12 cellular contexts compared by ENCODE assay signal in the genomic region with DNA sequence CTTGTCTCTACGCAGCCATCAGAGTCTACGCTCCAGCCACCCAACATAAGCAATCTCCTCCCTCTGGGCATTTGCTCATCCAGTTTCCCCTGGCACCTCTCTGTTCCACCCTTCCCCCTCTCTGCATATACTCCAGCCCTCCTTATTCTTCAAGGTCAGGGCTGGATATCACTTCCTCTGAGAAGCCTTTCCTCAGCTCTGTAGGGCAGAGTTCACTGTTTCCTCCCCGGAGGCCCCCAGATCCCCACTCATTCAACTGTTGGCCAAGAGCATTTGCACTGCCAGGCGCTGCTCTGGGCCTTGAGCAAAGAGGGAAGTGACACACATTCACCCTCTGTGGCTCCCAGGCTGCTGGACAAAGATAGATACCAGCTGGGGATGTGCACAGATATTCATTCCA. TPM values are rescaled to one million over a fixed set of nuclear protein-coding genes. Genes with fewer than 3 reads are reported as not detected.
DNase-seq lines count a peak whose midpoint lies in the region; ATAC-seq, FAIRE-seq and TF ChIP-seq lines count a peak whose summit lies in the region.
"Had no signal": no experiment of that assay in that cellular context is flagged by ENCODE, and none has a peak within 500 bp of the region (broad histone marks: within the 10 kb centered on the region; RNA-seq: fewer than 3 reads in every experiment).

No MANE protein-coding gene starts in this region.

- H3K36me3 Mint-ChIP-seq in naive thymus-derived CD4-positive, alpha-beta T cell, result peaks cover 0 to 17% (median 5%) of the 10 kb centered on the region in 5 donors

- H3K4me3 ChIP-seq in BLaER1, result no peak overlapping the region
- no peak overlapping the region for H3K4me3 ChIP-seq in endothelial cell of umbilical vein (replicated peaks in 1 of 3; ENCODE audit: insufficient read depth in 1 of 3, low read depth in 1 of 3, low read length in 3 of 3)
- H3K4me3 ChIP-seq in naive thymus-derived CD4-positive, alpha-beta T cell (ENCODE audit: low read length), result no peak overlapping the region
- H3K4me3 ChIP-seq in colonic mucosa, result no peak overlapping the region
- H3K4me3 ChIP-seq: dorsolateral prefrontal cortex had no signal

- CTCF ChIA-PET in endothelial cell of umbilical vein (lab: Charles Lee), result interaction anchor here (1.8 kb wide), 1 partner anchor 31 kb away, joined by 10 read pairs; no protein-coding TSS in a partner anchor
- CTCF ChIA-PET in naive thymus-derived CD4-positive, alpha-beta T cell (lab: Charles Lee), result interaction anchor here (1.4 to 3.3 kb wide), 2 partner anchors 9 to 54 kb away, joined by 5 to 26 read pairs; no protein-coding TSS in a partner anchor

- no peaks in the 10 kb centered on the region for H3K9me1 ChIP-seq in endothelial cell of umbilical vein (replicated peaks; ENCODE audit: control insufficient read depth, extremely low read depth, insufficient read depth, low read length)

- H3K79me2 ChIP-seq in endothelial cell of umbilical vein (ENCODE audit: control insufficient read depth, insufficient read depth, low read length), result no peaks in the 10 kb centered on the region

- FAIRE-seq in endothelial cell of umbilical vein (lab: Jason Lieb, UNC), result no peak

- no peak for TF ChIP-seq POLR2A in endothelial cell of umbilical vein (IDR thresholded peaks at IDR 0.05; ENCODE audit: low read depth, low read length)

- peak overlapping the region in 8 of 10 donors; percentile 47 to 92 (median 81) for H3K4me3 Mint-ChIP-seq in naive thymus-derived CD4-positive, alpha-beta T cell
- H3K4me3 Mint-ChIP-seq: activated T-cell treated with anti-CD3 and anti-CD28 coated beads, Interleukin-2, amount 50 U/mL, for 24 hours had no signal

- no peak overlapping the region for H2AFZ ChIP-seq in endothelial cell of umbilical vein (ENCODE audit: low read depth, low read length)

- H3K9me3 Mint-ChIP-seq in naive thymus-derived CD4-positive, alpha-beta T cell, result no peaks in the 10 kb centered on the region
- H3K9me3 Mint-ChIP-seq: activated T-cell treated with anti-CD3 and anti-CD28 coated beads, Interleukin-2, amount 50 U/mL, for 24 hours had no signal

- H3K4me2 ChIP-seq in BLaER1 (peak overlapping the region; percentile 73), endothelial cell of umbilical vein (ENCODE audit: insufficient read depth, low read length) (no peak overlapping the region)

- dilution Hi-C loops in endothelial cell of umbilical vein (cut with MboI; ENCODE audit: extremely low pct_ligation_motif_present, low sequenced_read_pairs), result no loop called here

- H3K4me1 Mint-ChIP-seq in naive thymus-derived CD4-positive, alpha-beta T cell, result peaks cover 23 to 65% (median 44%) of the 10 kb centered on the region in 7 donors

- no peak overlapping the region; the same call in 1 of the 2 replicates for H3K27ac ChIP-seq in BLaER1
- no peak overlapping the region for H3K27ac ChIP-seq in endothelial cell of umbilical vein (ENCODE audit: insufficient read depth, low read depth, low read length)
- H3K27ac ChIP-seq in naive thymus-derived CD4-positive, alpha-beta T cell (ENCODE audit: low read depth, low read length), result no peak overlapping the region
- no peak overlapping the region for H3K27ac ChIP-seq in colonic mucosa

- H3K4me1 ChIP-seq in BLaER1 (peaks cover 65% of the 10 kb centered on the region), endothelial cell of umbilical vein (ENCODE audit: control insufficient read depth, extremely low read depth, insufficient read depth, low read length) (peaks cover 15% of the 10 kb centered on the region), colonic mucosa (no peaks in the 10 kb centered on the region)
- peaks cover 11 to 40% of the 10 kb centered on the region in 2 donors for H3K4me1 ChIP-seq in naive thymus-derived CD4-positive, alpha-beta T cell (ENCODE audit: control insufficient read depth in 2 of 2, insufficient read depth in 2 of 2, low read length in 2 of 2)
- H3K4me1 ChIP-seq: BE2C had no signal

- H3K27me3 ChIP-seq in BLaER1 (no peaks in the 10 kb centered on the region), endothelial cell of umbilical vein (ENCODE audit: control insufficient read depth in 2 of 2, insufficient read depth in 2 of 2, low read length in 2 of 2) (no peaks in the 10 kb centered on the region), colonic mucosa (no peaks in the 10 kb centered on the region)
- H3K27me3 ChIP-seq in naive thymus-derived CD4-positive, alpha-beta T cell (ENCODE audit: control insufficient read depth in 2 of 2, insufficient read depth in 2 of 2, low read length in 2 of 2), result no peaks in the 10 kb centered on the region
- H3K27me3 ChIP-seq: BE2C had no signal

- intact Hi-C loops in endothelial cell of umbilical vein (cut with micrococcal nuclease), result no loop called here
- intact Hi-C loops in naive thymus-derived CD4-positive, alpha-beta T cell (cut with micrococcal nuclease), result no loop called here
- intact Hi-C loops in colonic mucosa (cut with DNase I), result no loop called here

- POLR2A ChIA-PET in endothelial cell of umbilical vein (lab: Charles Lee), result interaction anchor here (1.8 kb wide), 1 partner anchor 12 kb away, joined by 5 read pairs; a partner anchor contains a TSS
- POLR2A ChIA-PET in naive thymus-derived CD4-positive, alpha-beta T cell (lab: Charles Lee), result interaction anchor here (1.1 kb wide), 2 partner anchors 12 to 36 kb away, joined by 3 to 4 read pairs; a partner anchor contains a TSS

- peaks cover 5% of the 10 kb centered on the region; the same call in 1 of the 2 replicates for H3K36me3 ChIP-seq in BLaER1
- peaks cover 0 to 2% of the 10 kb centered on the region in 2 experiments for H3K36me3 ChIP-seq in endothelial cell of umbilical vein (ENCODE audit: control insufficient read depth in 2 of 2, extremely low read depth in 1 of 2, insufficient read depth in 2 of 2, low read length in 2 of 2)
- H3K36me3 ChIP-seq in naive thymus-derived CD4-positive, alpha-beta T cell (ENCODE audit: control insufficient read depth in 2 of 3, insufficient read depth in 3 of 3, low read length in 3 of 3), result no peaks in the 10 kb centered on the region
- H3K36me3 ChIP-seq in colonic mucosa, result no peaks in the 10 kb centered on the region
- H3K36me3 ChIP-seq: BE2C had no signal

- peaks cover 0 to 19% (median 0%) of the 10 kb centered on the region in 5 donors for H3K27me3 Mint-ChIP-seq in naive thymus-derived CD4-positive, alpha-beta T cell
- H3K27me3 Mint-ChIP-seq: activated T-cell treated with anti-CD3 and anti-CD28 coated beads, Interleukin-2, amount 50 U/mL, for 24 hours had no signal

- no peaks in the 10 kb centered on the region for H3K9me3 ChIP-seq in BLaER1
- H3K9me3 ChIP-seq in endothelial cell of umbilical vein (replicated peaks; ENCODE audit: control insufficient read depth, insufficient read depth, low read length), result no peaks in the 10 kb centered on the region
- no peaks in the 10 kb centered on the region for H3K9me3 ChIP-seq in naive thymus-derived CD4-positive, alpha-beta T cell (ENCODE audit: control insufficient read depth in 2 of 3, low read length in 3 of 3)
- no peaks in the 10 kb centered on the region for H3K9me3 ChIP-seq in colonic mucosa
- H3K9me3 ChIP-seq: BE2C had no signal

- H3K9ac ChIP-seq in BLaER1 (no peak overlapping the region), endothelial cell of umbilical vein (replicated peaks; ENCODE audit: extremely low read depth, insufficient read depth, low read length) (no peak overlapping the region), colonic mucosa (ENCODE audit: low read depth in 2 of 2, low read length in 2 of 2) (peak overlapping the region in 1 of 2 donors; percentile 34)

- ATAC-seq in naive thymus-derived CD4-positive, alpha-beta T cell, result peak; percentile 83
- ATAC-seq in HG03108 (IDR thresholded peaks at IDR 0.05; ENCODE audit: unreplicated experiment) (no peak), HG02571 (IDR thresholded peaks at IDR 0.05; ENCODE audit: unreplicated experiment) (no peak)

- no peaks in the 10 kb centered on the region for H4K20me1 ChIP-seq in BLaER1
- H4K20me1 ChIP-seq in endothelial cell of umbilical vein (replicated peaks; ENCODE audit: control insufficient read depth, extremely low read depth, insufficient read depth, low read length), result no peaks in the 10 kb centered on the region

- TF ChIP-seq CTCF in endothelial cell of umbilical vein (IDR thresholded peaks at IDR 0.05; ENCODE audit: extremely low read depth in 1 of 2, insufficient read depth in 1 of 2, low read depth in 1 of 2, low read length in 2 of 2) (no peak), colonic mucosa (IDR thresholded peaks at IDR 0.05) (no peak)

- BruUV-seq in endothelial cell of umbilical vein (replicated peaks; lab: Mats Ljungman, UMichigan), result no TSS peak

- DNase-seq in OCI-M2 (lab: John Stamatoyannopoulos, UW; ENCODE audit: unreplicated experiment), result peak; percentile 37
- DNase-seq in endothelial cell of umbilical vein (ENCODE audit: low read depth, low spot score), result peak; percentile 50
- DNase-seq in naive thymus-derived CD4-positive, alpha-beta T cell, result no peak
- no peak for DNase-seq in dedifferentiated amniotic fluid mesenchymal stem cell (ENCODE audit: extremely low spot score)
- no peak for DNase-seq in colonic mucosa
- DNase-seq: activated T-cell treated with anti-CD3 and anti-CD28 coated beads, Interleukin-2, amount 50 U/mL, for 24 hours; BE2C; NCI-H1092 had no signal

- H3K27ac Mint-ChIP-seq in naive thymus-derived CD4-positive, alpha-beta T cell, result peak overlapping the region in 6 of 9 donors; percentile 8 to 90 (median 75)
- H3K27ac Mint-ChIP-seq: activated T-cell treated with anti-CD3 and anti-CD28 coated beads, Interleukin-2, amount 50 U/mL, for 24 hours had no signal

RNA-seq across cellular contexts. Expression of a gene that starts 3.3 kb away (rescaled TPM):
- total RNA-seq in endothelial cell of umbilical vein (98.2 and 134 TPM in 2 replicates), colonic mucosa (100 to 1,000 TPM; 285 to 621 TPM)
- polyA plus RNA-seq in endothelial cell of umbilical vein, result 197 and 215 TPM in 2 replicates
- 103 and 152 TPM in 2 replicates for polyA plus RNA-seq in endothelial cell of umbilical vein (2011; cell fraction: cytosol; rRNA removed)
- polyA plus RNA-seq in endothelial cell of umbilical vein (2011; cell fraction: nucleus; rRNA removed), result 205 and 270 TPM in 2 replicates
- 107 and 161 TPM in 2 replicates for polyA plus RNA-seq in endothelial cell of umbilical vein (2012)
- polyA minus RNA-seq in endothelial cell of umbilical vein, result 82.9 and 90.9 TPM in 2 replicates
- not detected for polyA minus RNA-seq in endothelial cell of umbilical vein (2011; cell fraction: cytosol; rRNA and poly(A)+ RNA removed)
- 20.5 and 29.6 TPM in 2 replicates for polyA minus RNA-seq in endothelial cell of umbilical vein (2011; cell fraction: nucleus; rRNA and poly(A)+ RNA removed)
- total RNA-seq in naive thymus-derived CD4-positive, alpha-beta T cell, result 100 to 1,000 TPM in 1 of 5 experiments, 10 to 100 TPM in 3, 1 to 10 TPM in 1; 8.2 to 177 (median 47.5) TPM
- 100 to 1,000 TPM; 117 to 129 TPM for polyA plus RNA-seq in naive thymus-derived CD4-positive, alpha-beta T cell

RNA-seq across cellular contexts. Expression of a gene that starts 12.0 kb away (rescaled TPM):
- total RNA-seq in endothelial cell of umbilical vein (94.4 and 96.1 TPM in 2 replicates), colonic mucosa (10 to 100 TPM; 16.9 to 55.1 TPM)
- polyA plus RNA-seq in endothelial cell of umbilical vein, result 52.7 and 68.3 TPM in 2 replicates
- 33.7 and 37.1 TPM in 2 replicates for polyA plus RNA-seq in endothelial cell of umbilical vein (2011; cell fraction: cytosol; rRNA removed)
- polyA plus RNA-seq in endothelial cell of umbilical vein (2011; cell fraction: nucleus; rRNA removed), result 27.1 and 34.4 TPM in 2 replicates
- polyA plus RNA-seq in endothelial cell of umbilical vein (2012), result 73.5 and 116 TPM in 2 replicates
- polyA minus RNA-seq in endothelial cell of umbilical vein, result 18.1 and 19.8 TPM in 2 replicates
- polyA minus RNA-seq in endothelial cell of umbilical vein (2011; cell fraction: cytosol; rRNA and poly(A)+ RNA removed), result not detected
- polyA minus RNA-seq in endothelial cell of umbilical vein (2011; cell fraction: nucleus; rRNA and poly(A)+ RNA removed), result 5.0 and 17.0 TPM in 2 replicates
- total RNA-seq in naive thymus-derived CD4-positive, alpha-beta T cell, result 10 to 100 TPM in 1 of 5 experiments, 1 to 10 TPM in 4; 1.9 to 14.5 (median 3.5) TPM
- polyA plus RNA-seq in naive thymus-derived CD4-positive, alpha-beta T cell, result 10 to 100 TPM in 1 of 2 donors, 1 to 10 TPM in 1; 6.9 to 12.3 TPM

RNA-seq across cellular contexts. Expression of a gene that starts 19.5 kb away (rescaled TPM):
- 1,764 and 1,843 TPM in 2 replicates for total RNA-seq in endothelial cell of umbilical vein
- 4,411 and 4,760 TPM in 2 replicates for polyA plus RNA-seq in endothelial cell of umbilical vein
- polyA plus RNA-seq in endothelial cell of umbilical vein (2011; cell fraction: cytosol; rRNA removed), result 6,177 and 6,852 TPM in 2 replicates
- polyA plus RNA-seq in endothelial cell of umbilical vein (2011; cell fraction: nucleus; rRNA removed), result 1,925 and 2,062 TPM in 2 replicates
- polyA plus RNA-seq in endothelial cell of umbilical vein (2012), result 2,412 and 4,545 TPM in 2 replicates
- 1,208 and 1,339 TPM in 2 replicates for polyA minus RNA-seq in endothelial cell of umbilical vein
- polyA minus RNA-seq in endothelial cell of umbilical vein (2011; cell fraction: cytosol; rRNA and poly(A)+ RNA removed), result 679 TPM
- 152 and 167 TPM in 2 replicates for polyA minus RNA-seq in endothelial cell of umbilical vein (2011; cell fraction: nucleus; rRNA and poly(A)+ RNA removed)
- 1,000 to 10,000 TPM; 2,065 to 3,362 (median 2,972) TPM for total RNA-seq in naive thymus-derived CD4-positive, alpha-beta T cell
- 1,000 to 10,000 TPM; 2,125 to 2,254 TPM for polyA plus RNA-seq in naive thymus-derived CD4-positive, alpha-beta T cell
- 1,000 to 10,000 TPM; 1,734 to 1,870 TPM for total RNA-seq in colonic mucosa

RNA-seq across cellular contexts. Expression of a gene that starts 28.4 kb away (rescaled TPM):
- total RNA-seq in endothelial cell of umbilical vein (2,291 and 2,318 TPM in 2 replicates), colonic mucosa (1,000 to 10,000 TPM; 2,431 to 2,528 TPM)
- polyA plus RNA-seq in endothelial cell of umbilical vein, result 4,148 and 5,694 TPM in 2 replicates
- polyA plus RNA-seq in endothelial cell of umbilical vein (2011; cell fraction: cytosol; rRNA removed), result 3,373 and 4,362 TPM in 2 replicates
- polyA plus RNA-seq in endothelial cell of umbilical vein (2011; cell fraction: nucleus; rRNA removed), result 1,170 and 1,607 TPM in 2 replicates
- polyA plus RNA-seq in endothelial cell of umbilical vein (2012), result 2,404 and 6,049 TPM in 2 replicates
- 1,194 and 1,533 TPM in 2 replicates for polyA minus RNA-seq in endothelial cell of umbilical vein
- 1,164 TPM for polyA minus RNA-seq in endothelial cell of umbilical vein (2011; cell fraction: cytosol; rRNA and poly(A)+ RNA removed)
- 517 and 743 TPM in 2 replicates for polyA minus RNA-seq in endothelial cell of umbilical vein (2011; cell fraction: nucleus; rRNA and poly(A)+ RNA removed)
- 1,000 to 10,000 TPM; 2,467 to 6,044 (median 5,762) TPM for total RNA-seq in naive thymus-derived CD4-positive, alpha-beta T cell
- polyA plus RNA-seq in naive thymus-derived CD4-positive, alpha-beta T cell, result 1,000 to 10,000 TPM; 3,356 to 4,438 TPM

RNA-seq across cellular contexts. Expression of a gene that starts 41.8 kb away (rescaled TPM):
- total RNA-seq in endothelial cell of umbilical vein (4.7 and 5.7 TPM in 2 replicates), colonic mucosa (1 to 10 TPM; 2.9 to 4.9 TPM)
- polyA plus RNA-seq in endothelial cell of umbilical vein, result 5.0 and 5.6 TPM in 2 replicates
- 2.2 and 2.6 TPM in 2 replicates for polyA plus RNA-seq in endothelial cell of umbilical vein (2011; cell fraction: cytosol; rRNA removed)
- polyA plus RNA-seq in endothelial cell of umbilical vein (2011; cell fraction: nucleus; rRNA removed), result 2.2 and 3.5 TPM in 2 replicates
- 3.8 and 5.3 TPM in 2 replicates for polyA plus RNA-seq in endothelial cell of umbilical vein (2012)
- 0.53 and 1.4 TPM in 2 replicates for polyA minus RNA-seq in endothelial cell of umbilical vein
- polyA minus RNA-seq in endothelial cell of umbilical vein (2011; cell fraction: cytosol; rRNA and poly(A)+ RNA removed), result 4.4 TPM
- 0.67 and 1.9 TPM in 2 replicates for polyA minus RNA-seq in endothelial cell of umbilical vein (2011; cell fraction: nucleus; rRNA and poly(A)+ RNA removed)
- total RNA-seq in naive thymus-derived CD4-positive, alpha-beta T cell, result 100 to 1,000 TPM in 3 of 5 experiments, 10 to 100 TPM in 2; 90.6 to 401 (median 280) TPM
- polyA plus RNA-seq in naive thymus-derived CD4-positive, alpha-beta T cell, result 100 to 1,000 TPM; 148 to 168 TPM

Comparison
In these comparisons a context has a peak if more than half of its experiments do, and no peak if none do; other contexts are left out.
1. DNase-seq: peak in OCI-M2 (single experiment) and endothelial cell of umbilical vein (single experiment); none in naive thymus-derived CD4-positive, alpha-beta T cell (0 of 9), dedifferentiated amniotic fluid mesenchymal stem cell (single experiment) and colonic mucosa (single experiment).